In the genomic region with DNA sequence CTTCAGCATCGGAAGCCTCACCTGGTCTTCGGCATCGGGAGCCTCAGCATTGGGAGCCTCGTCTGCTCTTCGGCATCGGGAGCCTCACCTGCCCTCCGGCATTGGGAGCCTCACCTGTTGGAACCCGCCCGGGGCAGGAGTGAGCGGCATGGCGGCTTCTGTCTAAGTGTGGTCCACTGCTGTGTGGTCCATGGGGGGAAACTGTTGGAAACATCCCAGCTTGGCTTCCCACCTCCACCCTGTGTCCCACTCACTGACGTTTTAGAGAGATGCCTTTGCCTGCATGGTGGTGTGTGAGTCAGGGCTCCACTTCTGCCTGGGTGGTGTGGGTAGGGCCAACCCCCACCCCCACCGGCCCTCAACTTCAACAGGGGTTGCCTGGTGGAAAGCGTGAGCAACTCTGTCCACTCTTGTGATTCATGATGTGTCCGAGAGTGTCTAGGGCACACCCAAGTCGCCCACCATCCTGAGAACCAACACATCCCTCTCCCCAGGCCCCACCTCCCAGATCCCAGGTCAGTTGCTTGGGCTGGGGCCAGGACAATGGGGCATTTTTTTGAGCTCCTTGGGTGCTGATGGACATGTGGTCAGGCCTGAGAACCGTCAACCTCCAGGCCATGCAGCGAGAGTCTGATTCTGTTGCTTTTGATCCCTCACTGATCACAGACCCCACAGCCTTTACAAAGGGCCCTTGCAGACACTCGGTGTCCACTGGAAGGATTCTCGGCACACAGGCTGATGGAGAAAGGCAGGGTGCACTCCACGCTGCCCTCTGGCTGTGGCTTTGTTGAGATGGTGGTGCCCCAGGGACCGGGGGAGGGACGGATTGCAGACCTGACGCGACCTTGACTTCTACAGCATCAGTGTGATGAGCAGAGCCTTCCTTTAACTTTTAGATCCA, we compare ENCODE assay signal across 10 cellular contexts.
A peak's percentile ranks its signal among the peaks of the same experiment; 100 is the strongest.
DNase-seq lines count a peak whose midpoint lies in the region; ATAC-seq and TF ChIP-seq lines count a peak whose summit lies in the region.
"Had no signal": no experiment of that assay in that cellular context is flagged by ENCODE, and none has a peak within 500 bp of the region (broad histone marks: within the 10 kb centered on the region; RNA-seq: fewer than 3 reads in every experiment).

No MANE protein-coding gene starts in this region.

- DNase-seq in activated naive CD4-positive, alpha-beta T cell treated with anti-CD3 and anti-CD28 coated beads, Interleukin-2, amount 50 U/mL, for 16 hours, result peak; percentile 8
- DNase-seq in activated naive CD4-positive, alpha-beta T cell treated with Interleukin-2 at 50 U/mL for 16 hours, result no peak
- DNase-seq in T-helper 17 cell, result peak in 2 of 3 donors; percentile 3 to 8
- DNase-seq in iPS DF 19.7 (ENCODE audit: low read depth, low spot score), result peak; percentile 5
- peak; percentile 64 for DNase-seq in type B pancreatic cell (ENCODE audit: extremely low spot score, unreplicated experiment)
- no peak for DNase-seq in kidney glomerular epithelial cell (lab: John Stamatoyannopoulos, UW)
- DNase-seq in LoVo (ENCODE audit: low spot score), result no peak
- DNase-seq: activated naive CD4-positive, alpha-beta T cell; SJCRH30 had no signal

- H3K4me3 Mint-ChIP-seq in T-helper 17 cell (no peak overlapping the region), type B pancreatic cell (no peak overlapping the region)

- H3K9me3 ChIP-seq in T-helper 17 cell (ENCODE audit: control insufficient read depth, low read length, poor library complexity, severe bottlenecking), result no peaks in the 10 kb centered on the region
- H3K9me3 ChIP-seq: SJCRH30 had no signal

- H3K4me1 Mint-ChIP-seq in T-helper 17 cell (peaks cover 7% of the 10 kb centered on the region), type B pancreatic cell (ENCODE audit: unreplicated experiment) (peaks cover 12% of the 10 kb centered on the region)

- TF ChIP-seq CTCF in type B pancreatic cell (conservative IDR thresholded peaks at IDR 0.05), result peak; percentile 56

- peaks cover 6% of the 10 kb centered on the region for H3K36me3 Mint-ChIP-seq in T-helper 17 cell (ENCODE audit: low read depth)
- no peaks in the 10 kb centered on the region for H3K36me3 Mint-ChIP-seq in type B pancreatic cell

- ATAC-seq in T-helper 17 cell (no peak), HG03469 (IDR thresholded peaks at IDR 0.05; ENCODE audit: unreplicated experiment) (no peak)

- H3K27ac Mint-ChIP-seq in T-helper 17 cell (no peak overlapping the region), type B pancreatic cell (no peak overlapping the region)

- H3K27me3 Mint-ChIP-seq in T-helper 17 cell (no peaks in the 10 kb centered on the region), type B pancreatic cell (no peaks in the 10 kb centered on the region)

- no peaks in the 10 kb centered on the region for H3K9me3 Mint-ChIP-seq in type B pancreatic cell

Comparison
In these comparisons a context has a peak if more than half of its experiments do, and no peak if none do; other contexts are left out.
1. DNase-seq: peak in activated naive CD4-positive, alpha-beta T cell treated with anti-CD3 and anti-CD28 coated beads, Interleukin-2, amount 50 U/mL, for 16 hours (single experiment), T-helper 17 cell (2 of 3), iPS DF 19.7 (single experiment) and type B pancreatic cell (single experiment); none in activated naive CD4-positive, alpha-beta T cell treated with Interleukin-2 at 50 U/mL for 16 hours (single experiment), kidney glomerular epithelial cell (single experiment) and LoVo (single experiment).